1 cellular context compared by ENCODE assay signal in the genomic region with DNA sequence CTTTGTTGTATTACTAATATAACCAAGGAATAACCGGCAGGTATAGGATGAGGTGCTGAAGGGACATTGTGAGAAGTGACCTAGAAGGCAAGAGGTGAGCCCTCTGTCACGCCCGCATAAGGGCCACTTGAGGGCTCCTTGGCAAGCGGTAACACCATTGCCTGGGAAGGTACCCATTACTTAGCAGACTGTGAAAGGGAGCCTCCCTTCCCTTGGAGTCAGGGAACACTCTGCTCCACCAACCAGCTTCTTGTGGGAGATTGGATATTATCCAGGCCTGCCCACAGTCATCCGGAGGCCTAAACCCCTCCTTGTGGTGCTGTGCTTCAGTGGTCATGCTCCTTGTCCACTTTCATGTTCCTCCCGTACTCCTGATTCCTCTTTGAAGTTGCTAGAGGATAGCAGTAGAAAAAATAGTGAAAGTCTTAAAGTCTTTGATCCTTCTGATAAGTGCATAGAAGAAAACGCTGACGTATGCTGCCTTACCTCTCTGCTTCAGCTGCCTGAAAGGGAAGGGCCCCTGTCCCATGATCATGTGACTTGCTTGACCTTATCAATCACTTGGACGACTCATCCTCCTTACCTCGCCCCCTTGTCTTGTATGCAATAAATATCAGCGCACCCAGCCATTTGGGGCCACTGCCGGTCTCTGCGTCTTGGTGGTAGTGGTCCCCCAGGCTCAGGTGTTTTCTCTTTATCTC.
TF ChIP-seq lines count a peak whose summit lies in the region.

No MANE protein-coding gene starts in this region.

TF ChIP-seq in H1, 55 proteins besides CTCF, POLR2A, EP300 and RAD21:
- peak; percentile 15; the same call in 1 of the 2 replicates for TF ChIP-seq POLR2AphosphoS5 (IDR thresholded peaks at IDR 0.05; ENCODE audit: low read depth, low read length)
- no peak for TF ChIP-seq BCL11A (IDR thresholded peaks at IDR 0.05; ENCODE audit: low read depth in 2 of 2, low read length in 2 of 2)
